29 cellular contexts compared by ENCODE assay signal in genomic region chr18:9053814-9054213, GRCh38.
"Had no signal": no experiment of that assay in that cellular context is flagged by ENCODE, and none has a peak within 500 bp of the region (broad histone marks: within the 10 kb centered on the region; RNA-seq: fewer than 3 reads in every experiment).

No MANE protein-coding gene starts in this region.

- H3K36me3 ChIP-seq: SJCRH30 had no signal

- DNase-seq: Karpas-422; MM.1S; MV-4-11; NCI-H1092; NCI-H1105; NCI-H1417 treated with DMSO at 0.1 percent for 48 hours; NCI-H1436 treated with DMSO at 0.1 percent for 48 hours; NCI-H187 treated with DMSO at 0.1 percent for 48 hours; NCI-H2029; NCI-H2171 treated with DMSO at 0.1 percent for 48 hours; NCI-H2227 treated with DMSO at 0.1 percent for 48 hours; NCI-H345; NCI-H446 treated with DMSO at 0.1 percent for 48 hours; NCI-H510A; NCI-H524; NCI-H526 treated with DMSO at 0.1 percent for 48 hours; NCI-H774; NK-92 treated with Interleukin-12 subunit alpha and Interleukin-12 subunit beta, amount 100 ng/mL, for 24 hours; PC-9; SHP77; SIG-M5; SJCRH30; T-cell had no signal

- H3K4me2 ChIP-seq: PC-9 had no signal

- H2AFZ ChIP-seq: PC-9 had no signal

- FAIRE-seq: RCC 7860 had no signal

- H3K4me1 ChIP-seq: SJCRH30 had no signal

- H3K4me3 ChIP-seq: PC-9, SJCRH30, SK-N-MC had no signal

- H3K27me3 ChIP-seq: SJCRH30 had no signal

- H3K27ac ChIP-seq: PC-9, RWPE1, SJCRH30, SK-N-MC had no signal

- H3K9me3 ChIP-seq: SJCRH30 had no signal

- ATAC-seq: Panc1, Right ventricle myocardium inferior, SK-N-SH treated with all-trans-retinoic acid at 6 μM for 48 hours, T-cell had no signal
